In genomic region chr16:14375132-14375491, GRCh38 we compare ENCODE assay signal across 18 cellular contexts.
"Had no signal": no experiment of that assay in that cellular context is flagged by ENCODE, and none has a peak within 500 bp of the region (broad histone marks: within the 10 kb centered on the region; RNA-seq: fewer than 3 reads in every experiment).

No MANE protein-coding gene starts in this region.

- H3K27me3 Mint-ChIP-seq: activated naive CD4-positive, alpha-beta T cell treated with anti-CD3 and anti-CD28 coated beads, Interleukin-2, amount 10 ng/mL, durations not matched to agents 7 days and 5 days had no signal

- H3K9me3 Mint-ChIP-seq: activated naive CD4-positive, alpha-beta T cell treated with anti-CD3 and anti-CD28 coated beads, Interleukin-2, amount 10 ng/mL, durations not matched to agents 7 days and 5 days; endodermal cell; natural killer cell treated with Interleukin-12 subunit alpha and Interleukin-12 subunit beta and Interleukin-15 and Interleukin-18, amount 100 ng/mL, for 72 hours had no signal

- H3K36me3 ChIP-seq: left ventricle myocardium inferior, transverse colon had no signal

- ATAC-seq: natural killer cell treated with Interleukin-12 subunit alpha and Interleukin-12 subunit beta and Interleukin-15 and Interleukin-18, amount 100 ng/mL, for 72 hours had no signal

- H3K4me1 Mint-ChIP-seq: endodermal cell had no signal

- H3K27ac ChIP-seq: hepatocyte, left ventricle myocardium inferior, SK-N-MC, transverse colon had no signal

- H3K4me3 Mint-ChIP-seq: activated naive CD4-positive, alpha-beta T cell treated with anti-CD3 and anti-CD28 coated beads, Interleukin-2, amount 10 ng/mL, durations not matched to agents 7 days and 5 days; endodermal cell; natural killer cell treated with Interleukin-12 subunit alpha and Interleukin-12 subunit beta and Interleukin-15 and Interleukin-18, amount 100 ng/mL, for 72 hours had no signal

- H3K9me3 ChIP-seq: left ventricle myocardium inferior, transverse colon had no signal

- H3K36me3 Mint-ChIP-seq: activated naive CD4-positive, alpha-beta T cell treated with anti-CD3 and anti-CD28 coated beads, Interleukin-2, amount 10 ng/mL, durations not matched to agents 7 days and 5 days; natural killer cell treated with Interleukin-12 subunit alpha and Interleukin-12 subunit beta and Interleukin-15 and Interleukin-18, amount 100 ng/mL, for 72 hours had no signal

- H3K27ac Mint-ChIP-seq: activated naive CD4-positive, alpha-beta T cell treated with anti-CD3 and anti-CD28 coated beads, Interleukin-2, amount 10 ng/mL, durations not matched to agents 7 days and 5 days; endodermal cell; natural killer cell treated with Interleukin-12 subunit alpha and Interleukin-12 subunit beta and Interleukin-15 and Interleukin-18, amount 100 ng/mL, for 72 hours had no signal

- H3K4me1 ChIP-seq: left ventricle myocardium inferior, transverse colon had no signal

- DNase-seq: activated CD4-positive, alpha-beta T cell treated with anti-CD3 and anti-CD28 coated beads, Interleukin-2, amount 50 U/mL, for 4 hours; activated CD4-positive, CD25-positive, alpha-beta regulatory T cell treated with anti-CD3 and anti-CD28 coated beads, Interleukin-2, amount 50 U/mL, for 72 hours; activated naive CD4-positive, alpha-beta T cell treated with anti-CD3 and anti-CD28 coated beads, Interleukin-2, amount 10 ng/mL, durations not matched to agents 7 days and 5 days; activated T-cell treated with anti-CD3 and anti-CD28 coated beads, Interleukin-2, amount 50 U/mL, for 1 hour; caudate nucleus; cortex of kidney; endodermal cell; left ventricle myocardium inferior; mesenchymal stem cell; stimulated activated CD4-positive, alpha-beta T cell treated with anti-CD3 and anti-CD28 coated beads, Interleukin-4, amount 100 ng/mL, for 24 hours; stimulated activated naive CD4-positive, alpha-beta T cell; T-helper 1 cell; T1000; transverse colon had no signal

- H3K27me3 ChIP-seq: hepatocyte, transverse colon had no signal

- H3K4me3 ChIP-seq: hepatocyte, left ventricle myocardium inferior, SK-N-MC, skin epidermis, transverse colon had no signal
